In genomic region chr2:71635798-71636197, GRCh38 we compare ENCODE assay signal across 35 cellular contexts.
"Had no signal": no experiment of that assay in that cellular context is flagged by ENCODE, and none has a peak within 500 bp of the region (broad histone marks: within the 10 kb centered on the region; RNA-seq: fewer than 3 reads in every experiment).

No MANE protein-coding gene starts in this region.

- H3K27ac Mint-ChIP-seq: activated B cell treated with CpG ODN at 0.5 μM for 24 hours; activated CD4-positive, alpha-beta memory T cell treated with anti-CD3 and anti-CD28 coated beads for 36 hours; activated CD4-positive, alpha-beta T cell treated with anti-CD3 and anti-CD28 coated beads, Interleukin-2, amount 10 ng/mL, durations not matched to agents 24 days and 14 days; activated CD8-positive, alpha-beta T cell treated with anti-CD3 and anti-CD28 coated beads for 36 hours; activated naive CD4-positive, alpha-beta T cell treated with anti-CD3 and anti-CD28 coated beads for 36 hours; activated naive CD4-positive, alpha-beta T cell treated with anti-CD3 and anti-CD28 coated beads, Interleukin-2, amount 50 U/mL, for 72 hours; activated naive CD8-positive, alpha-beta T cell treated with anti-CD3 and anti-CD28 coated beads for 36 hours; activated T-cell treated with anti-CD3 and anti-CD28 coated beads, Interleukin-2, amount 50 U/mL, for 72 hours; activated T-helper 1 cell treated with anti-CD3 and anti-CD28 coated beads, Interleukin-12 subunit alpha, Interleukin-12 subunit beta, Interleukin-2, Interleukin-4 antibody, amounts not matched to agents 30 ng/mL and 10 ng/mL and 1 ng/mL, durations not matched to agents 14 hours and 24 hours and 36 hours; activated T-helper 17 cell treated with anti-CD3 and anti-CD28 coated beads, Interleukin-2, amount 50 U/mL, for 72 hours; T-helper 1 cell treated with Interleukin-12 subunit alpha and Interleukin-12 subunit beta and Interleukin-4 antibody, amounts not matched to agents 30 μg/mL and 1 μg/mL, for 36 hours; T-helper 2 cell treated with Interferon-gamma antibody and Interleukin-4, amounts not matched to agents 5 μg/mL and 100 μg/mL, for 36 hours had no signal

- H3K9me3 ChIP-seq: adrenal gland, body of pancreas, breast epithelium had no signal

- H3K36me3 Mint-ChIP-seq: activated CD4-positive, alpha-beta memory T cell treated with anti-CD3 and anti-CD28 coated beads for 36 hours; activated naive CD4-positive, alpha-beta T cell treated with anti-CD3 and anti-CD28 coated beads, Interleukin-2, amount 50 U/mL, for 72 hours; activated naive CD8-positive, alpha-beta T cell treated with anti-CD3 and anti-CD28 coated beads for 36 hours had no signal

- H3K4me3 Mint-ChIP-seq: activated B cell treated with CpG ODN at 0.5 μM for 24 hours; activated CD4-positive, alpha-beta memory T cell treated with anti-CD3 and anti-CD28 coated beads for 36 hours; activated CD4-positive, alpha-beta T cell treated with anti-CD3 and anti-CD28 coated beads, Interleukin-2, amount 10 ng/mL, durations not matched to agents 24 days and 14 days; activated CD8-positive, alpha-beta T cell treated with anti-CD3 and anti-CD28 coated beads for 36 hours; activated naive CD4-positive, alpha-beta T cell treated with anti-CD3 and anti-CD28 coated beads for 36 hours; activated naive CD8-positive, alpha-beta T cell treated with anti-CD3 and anti-CD28 coated beads for 36 hours; activated T-cell treated with anti-CD3 and anti-CD28 coated beads, Interleukin-2, amount 50 U/mL, for 4 hours; activated T-cell treated with anti-CD3 and anti-CD28 coated beads, Interleukin-2, amount 50 U/mL, for 72 hours; activated T-helper 1 cell treated with anti-CD3 and anti-CD28 coated beads, Interleukin-12 subunit alpha, Interleukin-12 subunit beta, Interleukin-2, Interleukin-4 antibody, amounts not matched to agents 30 ng/mL and 10 ng/mL and 1 ng/mL, durations not matched to agents 14 hours and 24 hours and 36 hours; activated T-helper 17 cell treated with anti-CD3 and anti-CD28 coated beads, Interleukin-2, amount 50 U/mL, for 72 hours; T-helper 1 cell treated with Interleukin-12 subunit alpha and Interleukin-12 subunit beta and Interleukin-4 antibody, amounts not matched to agents 30 μg/mL and 1 μg/mL, for 36 hours; T-helper 2 cell treated with Interferon-gamma antibody and Interleukin-4, amounts not matched to agents 5 μg/mL and 100 μg/mL, for 36 hours had no signal

- H3K4me1 ChIP-seq: body of pancreas had no signal

- H3K4me3 ChIP-seq: adrenal gland, body of pancreas, breast epithelium had no signal

- H3K36me3 ChIP-seq: adrenal gland, brain microvascular endothelial cell, breast epithelium had no signal

- H3K27me3 Mint-ChIP-seq: activated naive CD8-positive, alpha-beta T cell treated with anti-CD3 and anti-CD28 coated beads for 36 hours had no signal

- DNase-seq: activated B cell treated with CpG ODN at 0.5 μM for 24 hours; activated CD4-positive, alpha-beta memory T cell treated with anti-CD3 and anti-CD28 coated beads for 36 hours; activated CD4-positive, alpha-beta T cell treated with anti-CD3 and anti-CD28 coated beads for 4 hours; activated CD4-positive, alpha-beta T cell treated with anti-CD3 and anti-CD28 coated beads, Interleukin-2, amount 50 U/mL, for 1 hour; activated CD4-positive, alpha-beta T cell treated with anti-CD3 and anti-CD28 coated beads, Interleukin-2, amount 50 U/mL, for 4 hours; activated CD4-positive, CD25-positive, alpha-beta regulatory T cell treated with anti-CD3 and anti-CD28 coated beads, Interleukin-2, amount 50 U/mL, for 72 hours; activated CD8-positive, alpha-beta memory T cell treated with anti-CD3 and anti-CD28 coated beads, Interleukin-2, amount 50 U/mL, for 4 hours; activated CD8-positive, alpha-beta T cell treated with anti-CD3 and anti-CD28 coated beads for 36 hours; activated effector memory CD4-positive, alpha-beta T cell treated with anti-CD3 and anti-CD28 coated beads, Interleukin-2, amount 50 U/mL, for 16 hours; activated gamma-delta T cell treated with Interleukin-2 at 50 U/mL for 16 hours; activated naive CD4-positive, alpha-beta T cell; activated naive CD4-positive, alpha-beta T cell treated with anti-CD3 and anti-CD28 coated beads for 36 hours; activated naive CD4-positive, alpha-beta T cell treated with anti-CD3 and anti-CD28 coated beads, Interleukin-2, amount 50 U/mL, for 16 hours; activated naive CD8-positive, alpha-beta T cell treated with anti-CD3 and anti-CD28 coated beads for 36 hours; activated T-cell treated with anti-CD3 and anti-CD28 coated beads for 4 hours; activated T-cell treated with anti-CD3 and anti-CD28 coated beads, Interleukin-2, amount 50 U/mL, for 1 hour; activated T-cell treated with anti-CD3 and anti-CD28 coated beads, Interleukin-2, amount 50 U/mL, for 4 hours; activated T-cell treated with anti-CD3 and anti-CD28 coated beads, Interleukin-2, amount 50 U/mL, for 72 hours; adrenal gland; amniotic stem cell; aorta; body of pancreas; brain microvascular endothelial cell; central memory CD4-positive, alpha-beta T cell; T-helper 1 cell; T-helper 2 cell; T-helper 9 cell had no signal

- H3K27me3 ChIP-seq: adrenal gland, body of pancreas, brain microvascular endothelial cell, breast epithelium had no signal

- H3K4me1 Mint-ChIP-seq: activated B cell treated with CpG ODN at 0.5 μM for 24 hours; activated CD4-positive, alpha-beta T cell treated with anti-CD3 and anti-CD28 coated beads, Interleukin-2, amount 10 ng/mL, durations not matched to agents 24 days and 14 days; activated naive CD8-positive, alpha-beta T cell treated with anti-CD3 and anti-CD28 coated beads for 36 hours; activated T-helper 17 cell treated with anti-CD3 and anti-CD28 coated beads, Interleukin-2, amount 50 U/mL, for 72 hours had no signal

- H3K9me3 Mint-ChIP-seq: activated B cell treated with CpG ODN at 0.5 μM for 24 hours; activated CD4-positive, alpha-beta memory T cell treated with anti-CD3 and anti-CD28 coated beads for 36 hours; activated CD4-positive, alpha-beta T cell treated with anti-CD3 and anti-CD28 coated beads, Interleukin-2, amount 10 ng/mL, durations not matched to agents 24 days and 14 days; activated CD8-positive, alpha-beta T cell treated with anti-CD3 and anti-CD28 coated beads for 36 hours; activated naive CD4-positive, alpha-beta T cell treated with anti-CD3 and anti-CD28 coated beads for 36 hours; activated naive CD4-positive, alpha-beta T cell treated with anti-CD3 and anti-CD28 coated beads, Interleukin-2, amount 50 U/mL, for 72 hours; activated naive CD8-positive, alpha-beta T cell treated with anti-CD3 and anti-CD28 coated beads for 36 hours; activated T-cell treated with anti-CD3 and anti-CD28 coated beads, Interleukin-2, amount 50 U/mL, for 4 hours; activated T-cell treated with anti-CD3 and anti-CD28 coated beads, Interleukin-2, amount 50 U/mL, for 72 hours; activated T-helper 1 cell treated with anti-CD3 and anti-CD28 coated beads, Interleukin-12 subunit alpha, Interleukin-12 subunit beta, Interleukin-2, Interleukin-4 antibody, amounts not matched to agents 30 ng/mL and 10 ng/mL and 1 ng/mL, durations not matched to agents 14 hours and 24 hours and 36 hours; activated T-helper 17 cell treated with anti-CD3 and anti-CD28 coated beads, Interleukin-2, amount 50 U/mL, for 72 hours; T-helper 1 cell treated with Interleukin-12 subunit alpha and Interleukin-12 subunit beta and Interleukin-4 antibody, amounts not matched to agents 30 μg/mL and 1 μg/mL, for 36 hours; T-helper 2 cell treated with Interferon-gamma antibody and Interleukin-4, amounts not matched to agents 5 μg/mL and 100 μg/mL, for 36 hours had no signal

- H3K27ac ChIP-seq: adrenal gland, body of pancreas, brain microvascular endothelial cell, breast epithelium, VCaP had no signal
